ENCODE assay signal across 1 cellular context in the genomic region with DNA sequence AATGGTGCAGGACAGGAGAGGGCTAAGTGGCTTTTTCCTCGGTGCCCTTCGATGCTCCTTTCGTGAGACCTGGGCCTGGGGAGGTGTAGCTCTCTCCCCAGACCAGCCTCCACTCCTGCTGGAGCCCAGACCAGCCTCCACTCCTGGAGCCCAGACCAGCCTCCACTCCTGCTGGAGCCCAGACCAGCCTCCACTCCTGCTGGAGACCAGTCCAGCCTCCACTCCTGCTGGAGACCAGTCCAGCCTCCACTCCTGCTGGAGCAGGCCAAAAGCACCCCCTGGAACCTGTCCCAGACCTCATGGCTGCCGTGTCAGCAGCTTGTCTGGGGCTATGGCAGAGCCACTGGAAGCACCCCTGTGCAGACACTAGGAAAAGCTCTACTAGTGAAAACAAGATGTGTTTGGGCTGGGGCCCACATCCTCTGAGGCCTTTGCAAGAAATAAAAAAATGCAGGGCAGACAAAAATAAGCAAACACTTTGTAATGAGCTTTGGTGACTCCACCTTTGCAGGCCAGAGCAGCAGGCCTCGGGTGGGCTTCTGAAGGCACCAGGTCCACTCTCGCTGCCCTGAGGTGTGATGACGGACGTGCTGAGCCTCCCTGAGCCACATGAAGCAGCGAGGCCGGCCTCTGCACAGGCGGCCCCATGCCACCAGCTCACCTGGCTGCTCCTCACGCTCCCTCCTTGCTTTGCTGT.
TF ChIP-seq lines count a peak whose summit lies in the region.

No MANE protein-coding gene starts in this region.

TF ChIP-seq in K562, 482 proteins besides CTCF, POLR2A, EP300 and RAD21:
- peak; percentile 70 for TF ChIP-seq POLR2G (IDR thresholded peaks at IDR 0.05; ENCODE audit: low read depth, low read length)
- TF ChIP-seq BCL6 (CRISPR knock-in tag; IDR thresholded peaks at IDR 0.05), result no peak
- peak; percentile 70 for TF ChIP-seq RBM22 (IDR thresholded peaks at IDR 0.05; ENCODE audit: low read depth, low read length, poor library complexity, severe bottlenecking)
